In the genomic region with DNA sequence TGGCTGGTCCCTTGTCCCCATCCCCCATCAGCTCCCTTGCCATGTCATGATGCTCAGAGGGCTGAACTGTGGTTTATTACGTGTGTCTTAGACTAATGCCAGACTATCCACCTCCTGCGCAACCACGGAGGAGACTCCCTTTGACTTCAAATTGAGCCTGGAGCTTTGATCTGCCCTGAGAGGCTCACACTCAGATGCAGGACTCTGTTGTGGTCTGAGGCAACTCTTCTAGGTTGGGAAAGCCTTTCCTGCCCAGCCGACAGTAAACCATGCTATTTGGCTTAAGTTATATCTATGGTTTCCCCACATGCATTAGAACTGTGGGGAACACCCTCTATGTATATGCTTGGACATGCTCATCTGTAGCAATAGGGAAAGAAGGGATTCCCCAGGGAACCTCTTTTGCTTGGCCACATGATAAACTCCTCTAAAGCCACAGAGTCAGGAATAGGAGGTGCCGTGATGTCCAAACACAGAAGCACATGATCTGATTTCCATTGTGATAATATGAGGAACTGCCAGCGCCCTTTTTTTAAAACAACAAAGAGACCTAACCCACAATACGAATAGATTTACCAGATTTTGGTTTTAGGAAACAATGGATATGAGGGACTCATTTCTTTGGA, we compare ENCODE assay signal across 11 cellular contexts. TPM values are rescaled to one million over a fixed set of nuclear protein-coding genes. Genes with fewer than 3 reads are reported as not detected.
DNase-seq lines count a peak whose midpoint lies in the region; ATAC-seq and TF ChIP-seq lines count a peak whose summit lies in the region.
"Had no signal": no experiment of that assay in that cellular context is flagged by ENCODE, and none has a peak within 500 bp of the region (broad histone marks: within the 10 kb centered on the region; RNA-seq: fewer than 3 reads in every experiment).

No MANE protein-coding gene starts in this region.

- H3K9me3 ChIP-seq in Panc1 (ENCODE audit: control insufficient read depth, insufficient read depth, low read depth, low read length) (no peaks in the 10 kb centered on the region), neutrophil (no peaks in the 10 kb centered on the region), MG63 (no peaks in the 10 kb centered on the region)

- H3K9me3 Mint-ChIP-seq in CD14-positive monocyte = peaks cover 0 to 6% (median 2%) of the 10 kb centered on the region in 7 donors
- no peaks in the 10 kb centered on the region for H3K9me3 Mint-ChIP-seq in dendritic cell treated with granulocyte-macrophage colony-stimulating factor and Interleukin-4, amounts not matched to agents 40 ng/mL and 50 ng/mL, for 4 days

- POLR2A ChIA-PET in Panc1 (lab: Charles Lee) = interaction anchor here (0.6 to 1.2 kb wide), 2 partner anchors 9 to 11 kb away, joined by 3 to 6 read pairs; a partner anchor contains a TSS

- H3K4me3 ChIP-seq in Panc1 (ENCODE audit: low read depth in 2 of 2, low read length in 2 of 2) (no peak overlapping the region), neutrophil (ENCODE audit: low read depth in 1 of 2, low read length in 1 of 2) (peak overlapping the region; percentile 19 to 33), MG63 (no peak overlapping the region)

- H3K27ac ChIP-seq in Panc1 (ENCODE audit: low read length) = 0 out of 2 replicates have a peak overlapping the region, but pooled peaks have one; percentile 29
- H3K27ac ChIP-seq in neutrophil = peak overlapping the region; percentile 82

- in situ Hi-C loops in Panc1 (cut with HindIII; ENCODE audit: low pct_unique_long_range_greater_than_20kb, low sequenced_read_pairs) = no loop called here

- peak overlapping the region in 1 of 2 donors; percentile 39 for H3K4me3 Mint-ChIP-seq in CD14-positive monocyte
- no peak overlapping the region for H3K4me3 Mint-ChIP-seq in dendritic cell treated with granulocyte-macrophage colony-stimulating factor and Interleukin-4, amounts not matched to agents 40 ng/mL and 50 ng/mL, for 4 days

- CTCF ChIA-PET in Panc1 (lab: Charles Lee) = no interaction called here

- TF ChIP-seq CTCF in CD14-positive monocyte (IDR thresholded peaks at IDR 0.05) (no peak), Panc1 (IDR thresholded peaks at IDR 0.05) (no peak), neutrophil (IDR thresholded peaks at IDR 0.05) (no peak), omental fat pad (IDR thresholded peaks at IDR 0.05) (no peak)

- H3K4me1 ChIP-seq in Panc1 (ENCODE audit: control insufficient read depth, insufficient read depth, low read length) (peaks cover 10% of the 10 kb centered on the region), neutrophil (ENCODE audit: control insufficient read depth in 1 of 2, insufficient read depth in 1 of 2, low read depth in 1 of 2, low read length in 1 of 2) (peaks cover 58 to 60% of the 10 kb centered on the region in 2 experiments)

- no TSS peak for BruUV-seq in Panc1 (replicated peaks; lab: Mats Ljungman, UMichigan)

- intact Hi-C loops in CD14-positive monocyte (cut with micrococcal nuclease) = loop anchor here in 1 of 2 donors (1.0 kb wide), 1 partner anchor 10 kb away; no protein-coding TSS in a partner anchor
- intact Hi-C loops in Panc1 (cut with micrococcal nuclease; ENCODE audit: unreplicated experiment) = no loop called here
- intact Hi-C loops in dendritic cell treated with granulocyte-macrophage colony-stimulating factor and Interleukin-4, amounts not matched to agents 40 ng/mL and 50 ng/mL, for 4 days (cut with micrococcal nuclease) = no loop called here

- H3K4me1 Mint-ChIP-seq in CD14-positive monocyte = peaks cover 71% of the 10 kb centered on the region
- peaks cover 86% of the 10 kb centered on the region for H3K4me1 Mint-ChIP-seq in dendritic cell treated with granulocyte-macrophage colony-stimulating factor and Interleukin-4, amounts not matched to agents 40 ng/mL and 50 ng/mL, for 4 days (ENCODE audit: low read depth)

- peaks cover 0 to 9% (median 0%) of the 10 kb centered on the region in 3 donors for H3K27me3 Mint-ChIP-seq in CD14-positive monocyte (ENCODE audit: low read depth in 3 of 3)
- H3K27me3 Mint-ChIP-seq in dendritic cell treated with granulocyte-macrophage colony-stimulating factor and Interleukin-4, amounts not matched to agents 40 ng/mL and 50 ng/mL, for 4 days = no peaks in the 10 kb centered on the region

- H3K27me3 ChIP-seq in Panc1 (ENCODE audit: control insufficient read depth, insufficient read depth, low read length) = no peaks in the 10 kb centered on the region
- no peaks in the 10 kb centered on the region for H3K27me3 ChIP-seq in neutrophil
- H3K27me3 ChIP-seq in MG63 = no peaks in the 10 kb centered on the region

- peaks cover 0 to 8% of the 10 kb centered on the region in 2 donors for H3K36me3 Mint-ChIP-seq in CD14-positive monocyte
- H3K36me3 Mint-ChIP-seq in dendritic cell treated with granulocyte-macrophage colony-stimulating factor and Interleukin-4, amounts not matched to agents 40 ng/mL and 50 ng/mL, for 4 days (ENCODE audit: low read depth) = no peaks in the 10 kb centered on the region

- ATAC-seq in Panc1 (no peak), HG03175 (IDR thresholded peaks at IDR 0.05; ENCODE audit: unreplicated experiment) (no peak), omental fat pad (ENCODE audit: low FRiP score) (no peak)
- ATAC-seq: PC-3 had no signal

- DNase-seq in CD14-positive monocyte (ENCODE audit: low spot score) = peak; percentile 92
- no peak for DNase-seq in Panc1 (ENCODE audit: low read depth, low spot score)
- no peak for DNase-seq in NCI-H345 (lab: John Stamatoyannopoulos, UW)
- no peak for DNase-seq in omental fat pad (ENCODE audit: low spot score)
- DNase-seq in MG63 = no peak
- DNase-seq: C1 segment of cervical spinal cord, HCEC 1CT, PC-3 had no signal

- H3K27ac Mint-ChIP-seq in CD14-positive monocyte = peak overlapping the region; percentile 95 to 99 (median 97)
- peak overlapping the region; percentile 92 for H3K27ac Mint-ChIP-seq in dendritic cell treated with granulocyte-macrophage colony-stimulating factor and Interleukin-4, amounts not matched to agents 40 ng/mL and 50 ng/mL, for 4 days

- H3K36me3 ChIP-seq in Panc1 (ENCODE audit: control insufficient read depth, insufficient read depth, low read length) (no peaks in the 10 kb centered on the region), neutrophil (no peaks in the 10 kb centered on the region), MG63 (no peaks in the 10 kb centered on the region)

RNA-seq across cellular contexts. Expression of a gene that starts 11.1 kb away (rescaled TPM):
- 100 to 1,000 TPM; 788 to 878 TPM for polyA plus RNA-seq in CD14-positive monocyte
- total RNA-seq in Panc1 (2021; ENCODE audit: unreplicated experiment) = 146 TPM
- polyA plus RNA-seq in Panc1 (2012; ENCODE audit: insufficient read length) = 143 TPM
- total RNA-seq in omental fat pad = 100 to 1,000 TPM; 325 to 450 (median 349) TPM
- total RNA-seq in MG63 (2014; rRNA removed; shearing (Covaris generic); ENCODE audit: low replicate concordance) = 90.5 and 117 TPM in 2 replicates

Comparison
In these comparisons a context has a peak if more than half of its experiments do, and no peak if none do; other contexts are left out.
1. H3K4me3 ChIP-seq: peak in neutrophil (2 of 2); none in Panc1 (0 of 2) and MG63 (single experiment).